24 cellular contexts compared by ENCODE assay signal in genomic region chr2:142189506-142189905, GRCh38.
"Had no signal": no experiment of that assay in that cellular context is flagged by ENCODE, and none has a peak within 500 bp of the region (broad histone marks: within the 10 kb centered on the region; RNA-seq: fewer than 3 reads in every experiment).

No MANE protein-coding gene starts in this region.

- DNase-seq: activated CD4-positive, alpha-beta T cell treated with anti-CD3 and anti-CD28 coated beads for 36 hours; activated CD4-positive, alpha-beta T cell treated with anti-CD3 and anti-CD28 coated beads, Interleukin-2, amount 50 U/mL, for 1 hour; activated CD8-positive, alpha-beta memory T cell treated with anti-CD3 and anti-CD28 coated beads, Interleukin-2, amount 50 U/mL, for 4 hours; activated CD8-positive, alpha-beta T cell treated with anti-CD3 and anti-CD28 coated beads for 36 hours; activated gamma-delta T cell treated with Interleukin-2 at 50 U/mL for 16 hours; activated naive CD4-positive, alpha-beta T cell treated with anti-CD3 and anti-CD28 coated beads, Interleukin-2, amount 50 U/mL, for 16 hours; activated naive CD8-positive, alpha-beta T cell treated with anti-CD3 and anti-CD28 coated beads, Interleukin-2, amount 10 ng/mL, durations not matched to agents 7 days and 5 days; activated T-cell treated with anti-CD3 and anti-CD28 coated beads, Interleukin-2, amount 50 U/mL, for 72 hours; aorta; body of pancreas; Karpas-422; MM.1S; NCI-H1105; NCI-H1436; NCI-H187; NCI-H2081 treated with DMSO at 0.1 percent for 48 hours; NCI-H446; NCI-H524; PC-9; SIG-M5; T-cell; T-helper 2 cell; T1000 had no signal

- H3K27ac ChIP-seq: body of pancreas, PC-9, SK-N-MC had no signal

- H3K4me3 ChIP-seq: body of pancreas, PC-9, SK-N-MC had no signal

- H3K27me3 ChIP-seq: body of pancreas had no signal

- H3K9me3 ChIP-seq: body of pancreas had no signal
